ENCODE assay signal across 1 cellular context in the genomic region with DNA sequence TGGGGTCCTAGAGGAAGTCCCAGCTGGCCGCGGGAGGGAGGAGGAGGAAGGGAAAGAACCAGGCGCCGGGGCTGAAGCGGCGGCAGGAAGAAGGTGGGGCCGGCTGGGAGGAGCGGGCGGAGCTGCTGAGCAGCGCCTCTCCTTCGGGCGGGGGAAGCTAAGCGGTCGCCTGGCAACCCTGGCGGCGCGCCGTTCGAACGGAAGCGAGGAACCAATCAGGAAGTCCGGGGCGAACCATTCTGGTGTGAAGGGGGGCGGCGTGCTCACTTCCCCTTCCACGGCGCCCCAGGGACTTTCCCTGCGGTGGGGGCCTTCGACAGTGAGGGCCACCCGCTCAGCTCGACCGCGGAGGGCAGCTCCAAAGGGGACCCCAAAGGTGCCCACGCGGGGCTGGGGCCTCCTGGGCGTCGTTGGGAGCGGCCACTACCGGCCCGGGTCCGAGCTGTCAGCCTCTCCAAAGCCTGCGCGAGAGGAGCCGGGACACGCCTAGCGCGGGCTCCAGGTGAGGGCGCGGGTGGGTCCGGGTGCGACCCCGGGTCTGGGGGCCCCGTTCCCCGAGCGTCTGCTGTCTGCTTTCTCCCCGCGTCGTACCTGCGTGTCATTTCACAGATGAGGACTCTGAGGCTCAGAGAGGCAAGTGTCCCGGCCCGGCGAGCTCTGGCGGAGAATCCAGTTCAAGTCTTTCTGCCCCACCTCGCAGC.
TF ChIP-seq lines count a peak whose summit lies in the region.

TSS of gene FAM110A (plus strand) at position 266 of the 701 bp plus-strand sequence. CDS start 11,090 bp downstream, outside the sequence.

TF ChIP-seq in HepG2, 621 proteins besides CTCF, POLR2A, EP300 and RAD21 (continued from another document and continues in another):
- TF ChIP-seq, protein P1, sequence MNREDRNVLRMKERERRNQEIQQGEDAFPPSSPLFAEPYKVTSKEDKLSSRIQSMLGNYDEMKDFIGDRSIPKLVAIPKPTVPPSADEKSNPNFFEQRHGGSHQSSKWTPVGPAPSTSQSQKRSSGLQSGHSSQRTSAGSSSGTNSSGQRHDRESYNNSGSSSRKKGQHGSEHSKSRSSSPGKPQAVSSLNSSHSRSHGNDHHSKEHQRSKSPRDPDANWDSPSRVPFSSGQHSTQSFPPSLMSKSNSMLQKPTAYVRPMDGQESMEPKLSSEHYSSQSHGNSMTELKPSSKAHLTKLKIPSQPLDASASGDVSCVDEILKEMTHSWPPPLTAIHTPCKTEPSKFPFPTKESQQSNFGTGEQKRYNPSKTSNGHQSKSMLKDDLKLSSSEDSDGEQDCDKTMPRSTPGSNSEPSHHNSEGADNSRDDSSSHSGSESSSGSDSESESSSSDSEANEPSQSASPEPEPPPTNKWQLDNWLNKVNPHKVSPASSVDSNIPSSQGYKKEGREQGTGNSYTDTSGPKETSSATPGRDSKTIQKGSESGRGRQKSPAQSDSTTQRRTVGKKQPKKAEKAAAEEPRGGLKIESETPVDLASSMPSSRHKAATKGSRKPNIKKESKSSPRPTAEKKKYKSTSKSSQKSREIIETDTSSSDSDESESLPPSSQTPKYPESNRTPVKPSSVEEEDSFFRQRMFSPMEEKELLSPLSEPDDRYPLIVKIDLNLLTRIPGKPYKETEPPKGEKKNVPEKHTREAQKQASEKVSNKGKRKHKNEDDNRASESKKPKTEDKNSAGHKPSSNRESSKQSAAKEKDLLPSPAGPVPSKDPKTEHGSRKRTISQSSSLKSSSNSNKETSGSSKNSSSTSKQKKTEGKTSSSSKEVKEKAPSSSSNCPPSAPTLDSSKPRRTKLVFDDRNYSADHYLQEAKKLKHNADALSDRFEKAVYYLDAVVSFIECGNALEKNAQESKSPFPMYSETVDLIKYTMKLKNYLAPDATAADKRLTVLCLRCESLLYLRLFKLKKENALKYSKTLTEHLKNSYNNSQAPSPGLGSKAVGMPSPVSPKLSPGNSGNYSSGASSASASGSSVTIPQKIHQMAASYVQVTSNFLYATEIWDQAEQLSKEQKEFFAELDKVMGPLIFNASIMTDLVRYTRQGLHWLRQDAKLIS (CRISPR knock-in tag; IDR thresholded peaks at IDR 0.05) = no peak
- TF ChIP-seq ZNF350 (CRISPR knock-in tag; IDR thresholded peaks at IDR 0.05; ENCODE audit: borderline replicate concordance, low read depth) (peak; percentile 86; the same call in 1 of the 2 replicates), TAF1 (CRISPR knock-in tag; IDR thresholded peaks at IDR 0.05) (peak; percentile 23), ZNF501 (CRISPR knock-in tag; IDR thresholded peaks at IDR 0.05) (peak; percentile 95), SIX4 (CRISPR knock-in tag; IDR thresholded peaks at IDR 0.05) (0 out of 2 replicates have a peak, but pooled peaks have one; percentile 26), RELA (CRISPR knock-in tag; IDR thresholded peaks at IDR 0.05) (no peak), ZMYM3 (CRISPR knock-in tag; IDR thresholded peaks at IDR 0.05) (peak; percentile 50; the same call in 1 of the 2 replicates), CCDC6 (CRISPR knock-in tag; IDR thresholded peaks at IDR 0.05) (peak; percentile 92; the same call in 1 of the 2 replicates), KMT2A (CRISPR knock-in tag; IDR thresholded peaks at IDR 0.05) (no peak; the same call in 1 of the 2 replicates), KDM3A (CRISPR knock-in tag; IDR thresholded peaks at IDR 0.05; ENCODE audit: low read depth) (no peak; the same call in 1 of the 2 replicates), SMAD3 (CRISPR knock-in tag; IDR thresholded peaks at IDR 0.05) (0 out of 2 replicates have a peak, but pooled peaks have one; percentile 50), ARNTL (CRISPR knock-in tag; IDR thresholded peaks at IDR 0.05) (0 out of 2 replicates have a peak, but pooled peaks have one; percentile 21), HCFC1 (IDR thresholded peaks at IDR 0.05; ENCODE audit: low read depth, low read length) (peak; percentile 20; the same call in 1 of the 2 replicates), ZNF296 (CRISPR knock-in tag; conservative IDR thresholded peaks at IDR 0.05) (no peak), NAIF1 (CRISPR knock-in tag; IDR thresholded peaks at IDR 0.05; ENCODE audit: borderline replicate concordance) (no peak), TOE1 (CRISPR knock-in tag; IDR thresholded peaks at IDR 0.05) (no peak; the same call in 1 of the 2 replicates), JUN (CRISPR knock-in tag; IDR thresholded peaks at IDR 0.05) (no peak), SIN3B (IDR thresholded peaks at IDR 0.05; ENCODE audit: low read length) (0 out of 2 replicates have a peak, but pooled peaks have one; percentile 18), EED (CRISPR knock-in tag; IDR thresholded peaks at IDR 0.05) (0 out of 2 replicates have a peak, but pooled peaks have one; percentile 2), JDP2 (CRISPR knock-in tag; IDR thresholded peaks at IDR 0.05; ENCODE audit: borderline replicate concordance) (no peak), ZNF230 (CRISPR knock-in tag; IDR thresholded peaks at IDR 0.05) (peak; percentile 81; the same call in 1 of the 2 replicates), HOMEZ (CRISPR knock-in tag; IDR thresholded peaks at IDR 0.05; ENCODE audit: low read depth) (no peak), ATF1 (CRISPR knock-in tag; IDR thresholded peaks at IDR 0.05) (no peak)
- TF ChIP-seq, protein P2, sequence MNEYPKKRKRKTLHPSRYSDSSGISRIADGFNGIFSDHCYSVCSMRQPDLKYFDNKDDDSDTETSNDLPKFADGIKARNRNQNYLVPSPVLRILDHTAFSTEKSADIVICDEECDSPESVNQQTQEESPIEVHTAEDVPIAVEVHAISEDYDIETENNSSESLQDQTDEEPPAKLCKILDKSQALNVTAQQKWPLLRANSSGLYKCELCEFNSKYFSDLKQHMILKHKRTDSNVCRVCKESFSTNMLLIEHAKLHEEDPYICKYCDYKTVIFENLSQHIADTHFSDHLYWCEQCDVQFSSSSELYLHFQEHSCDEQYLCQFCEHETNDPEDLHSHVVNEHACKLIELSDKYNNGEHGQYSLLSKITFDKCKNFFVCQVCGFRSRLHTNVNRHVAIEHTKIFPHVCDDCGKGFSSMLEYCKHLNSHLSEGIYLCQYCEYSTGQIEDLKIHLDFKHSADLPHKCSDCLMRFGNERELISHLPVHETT (CRISPR knock-in tag; conservative IDR thresholded peaks at IDR 0.05) = no peak
- TF ChIP-seq, protein P3, sequence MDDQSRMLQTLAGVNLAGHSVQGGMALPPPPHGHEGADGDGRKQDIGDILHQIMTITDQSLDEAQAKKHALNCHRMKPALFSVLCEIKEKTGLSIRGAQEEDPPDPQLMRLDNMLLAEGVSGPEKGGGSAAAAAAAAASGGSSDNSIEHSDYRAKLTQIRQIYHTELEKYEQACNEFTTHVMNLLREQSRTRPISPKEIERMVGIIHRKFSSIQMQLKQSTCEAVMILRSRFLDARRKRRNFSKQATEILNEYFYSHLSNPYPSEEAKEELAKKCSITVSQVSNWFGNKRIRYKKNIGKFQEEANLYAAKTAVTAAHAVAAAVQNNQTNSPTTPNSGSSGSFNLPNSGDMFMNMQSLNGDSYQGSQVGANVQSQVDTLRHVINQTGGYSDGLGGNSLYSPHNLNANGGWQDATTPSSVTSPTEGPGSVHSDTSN (CRISPR knock-in tag; IDR thresholded peaks at IDR 0.05; ENCODE audit: borderline replicate concordance) = no peak
- TF ChIP-seq, protein P4, sequence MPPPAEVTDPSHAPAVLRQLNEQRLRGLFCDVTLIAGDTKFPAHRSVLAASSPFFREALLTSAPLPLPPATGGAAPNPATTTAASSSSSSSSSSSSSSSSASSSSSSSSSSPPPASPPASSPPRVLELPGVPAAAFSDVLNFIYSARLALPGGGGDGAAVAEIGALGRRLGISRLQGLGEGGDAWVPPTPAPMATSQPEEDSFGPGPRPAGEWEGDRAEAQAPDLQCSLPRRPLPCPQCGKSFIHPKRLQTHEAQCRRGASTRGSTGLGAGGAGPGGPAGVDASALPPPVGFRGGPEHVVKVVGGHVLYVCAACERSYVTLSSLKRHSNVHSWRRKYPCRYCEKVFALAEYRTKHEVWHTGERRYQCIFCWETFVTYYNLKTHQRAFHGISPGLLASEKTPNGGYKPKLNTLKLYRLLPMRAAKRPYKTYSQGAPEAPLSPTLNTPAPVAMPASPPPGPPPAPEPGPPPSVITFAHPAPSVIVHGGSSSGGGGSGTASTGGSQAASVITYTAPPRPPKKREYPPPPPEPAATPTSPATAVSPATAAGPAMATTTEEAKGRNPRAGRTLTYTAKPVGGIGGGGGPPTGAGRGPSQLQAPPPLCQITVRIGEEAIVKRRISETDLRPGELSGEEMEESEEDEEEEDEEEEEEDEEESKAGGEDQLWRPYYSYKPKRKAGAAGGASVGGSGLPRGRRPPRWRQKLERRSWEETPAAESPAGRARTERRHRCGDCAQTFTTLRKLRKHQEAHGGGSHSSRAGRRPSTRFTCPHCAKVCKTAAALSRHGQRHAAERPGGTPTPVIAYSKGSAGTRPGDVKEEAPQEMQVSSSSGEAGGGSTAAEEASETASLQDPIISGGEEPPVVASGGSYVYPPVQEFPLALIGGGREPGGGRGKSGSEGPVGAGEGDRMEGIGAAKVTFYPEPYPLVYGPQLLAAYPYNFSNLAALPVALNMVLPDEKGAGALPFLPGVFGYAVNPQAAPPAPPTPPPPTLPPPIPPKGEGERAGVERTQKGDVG (CRISPR knock-in tag; IDR thresholded peaks at IDR 0.05; ENCODE audit: borderline replicate concordance) = 0 out of 2 replicates have a peak, but pooled peaks have one; percentile 63
- TF ChIP-seq, protein P5, sequence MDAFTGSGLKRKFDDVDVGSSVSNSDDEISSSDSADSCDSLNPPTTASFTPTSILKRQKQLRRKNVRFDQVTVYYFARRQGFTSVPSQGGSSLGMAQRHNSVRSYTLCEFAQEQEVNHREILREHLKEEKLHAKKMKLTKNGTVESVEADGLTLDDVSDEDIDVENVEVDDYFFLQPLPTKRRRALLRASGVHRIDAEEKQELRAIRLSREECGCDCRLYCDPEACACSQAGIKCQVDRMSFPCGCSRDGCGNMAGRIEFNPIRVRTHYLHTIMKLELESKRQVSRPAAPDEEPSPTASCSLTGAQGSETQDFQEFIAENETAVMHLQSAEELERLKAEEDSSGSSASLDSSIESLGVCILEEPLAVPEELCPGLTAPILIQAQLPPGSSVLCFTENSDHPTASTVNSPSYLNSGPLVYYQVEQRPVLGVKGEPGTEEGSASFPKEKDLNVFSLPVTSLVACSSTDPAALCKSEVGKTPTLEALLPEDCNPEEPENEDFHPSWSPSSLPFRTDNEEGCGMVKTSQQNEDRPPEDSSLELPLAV (CRISPR knock-in tag; conservative IDR thresholded peaks at IDR 0.05; ENCODE audit: low read depth) = no peak
- TF ChIP-seq, protein P6, sequence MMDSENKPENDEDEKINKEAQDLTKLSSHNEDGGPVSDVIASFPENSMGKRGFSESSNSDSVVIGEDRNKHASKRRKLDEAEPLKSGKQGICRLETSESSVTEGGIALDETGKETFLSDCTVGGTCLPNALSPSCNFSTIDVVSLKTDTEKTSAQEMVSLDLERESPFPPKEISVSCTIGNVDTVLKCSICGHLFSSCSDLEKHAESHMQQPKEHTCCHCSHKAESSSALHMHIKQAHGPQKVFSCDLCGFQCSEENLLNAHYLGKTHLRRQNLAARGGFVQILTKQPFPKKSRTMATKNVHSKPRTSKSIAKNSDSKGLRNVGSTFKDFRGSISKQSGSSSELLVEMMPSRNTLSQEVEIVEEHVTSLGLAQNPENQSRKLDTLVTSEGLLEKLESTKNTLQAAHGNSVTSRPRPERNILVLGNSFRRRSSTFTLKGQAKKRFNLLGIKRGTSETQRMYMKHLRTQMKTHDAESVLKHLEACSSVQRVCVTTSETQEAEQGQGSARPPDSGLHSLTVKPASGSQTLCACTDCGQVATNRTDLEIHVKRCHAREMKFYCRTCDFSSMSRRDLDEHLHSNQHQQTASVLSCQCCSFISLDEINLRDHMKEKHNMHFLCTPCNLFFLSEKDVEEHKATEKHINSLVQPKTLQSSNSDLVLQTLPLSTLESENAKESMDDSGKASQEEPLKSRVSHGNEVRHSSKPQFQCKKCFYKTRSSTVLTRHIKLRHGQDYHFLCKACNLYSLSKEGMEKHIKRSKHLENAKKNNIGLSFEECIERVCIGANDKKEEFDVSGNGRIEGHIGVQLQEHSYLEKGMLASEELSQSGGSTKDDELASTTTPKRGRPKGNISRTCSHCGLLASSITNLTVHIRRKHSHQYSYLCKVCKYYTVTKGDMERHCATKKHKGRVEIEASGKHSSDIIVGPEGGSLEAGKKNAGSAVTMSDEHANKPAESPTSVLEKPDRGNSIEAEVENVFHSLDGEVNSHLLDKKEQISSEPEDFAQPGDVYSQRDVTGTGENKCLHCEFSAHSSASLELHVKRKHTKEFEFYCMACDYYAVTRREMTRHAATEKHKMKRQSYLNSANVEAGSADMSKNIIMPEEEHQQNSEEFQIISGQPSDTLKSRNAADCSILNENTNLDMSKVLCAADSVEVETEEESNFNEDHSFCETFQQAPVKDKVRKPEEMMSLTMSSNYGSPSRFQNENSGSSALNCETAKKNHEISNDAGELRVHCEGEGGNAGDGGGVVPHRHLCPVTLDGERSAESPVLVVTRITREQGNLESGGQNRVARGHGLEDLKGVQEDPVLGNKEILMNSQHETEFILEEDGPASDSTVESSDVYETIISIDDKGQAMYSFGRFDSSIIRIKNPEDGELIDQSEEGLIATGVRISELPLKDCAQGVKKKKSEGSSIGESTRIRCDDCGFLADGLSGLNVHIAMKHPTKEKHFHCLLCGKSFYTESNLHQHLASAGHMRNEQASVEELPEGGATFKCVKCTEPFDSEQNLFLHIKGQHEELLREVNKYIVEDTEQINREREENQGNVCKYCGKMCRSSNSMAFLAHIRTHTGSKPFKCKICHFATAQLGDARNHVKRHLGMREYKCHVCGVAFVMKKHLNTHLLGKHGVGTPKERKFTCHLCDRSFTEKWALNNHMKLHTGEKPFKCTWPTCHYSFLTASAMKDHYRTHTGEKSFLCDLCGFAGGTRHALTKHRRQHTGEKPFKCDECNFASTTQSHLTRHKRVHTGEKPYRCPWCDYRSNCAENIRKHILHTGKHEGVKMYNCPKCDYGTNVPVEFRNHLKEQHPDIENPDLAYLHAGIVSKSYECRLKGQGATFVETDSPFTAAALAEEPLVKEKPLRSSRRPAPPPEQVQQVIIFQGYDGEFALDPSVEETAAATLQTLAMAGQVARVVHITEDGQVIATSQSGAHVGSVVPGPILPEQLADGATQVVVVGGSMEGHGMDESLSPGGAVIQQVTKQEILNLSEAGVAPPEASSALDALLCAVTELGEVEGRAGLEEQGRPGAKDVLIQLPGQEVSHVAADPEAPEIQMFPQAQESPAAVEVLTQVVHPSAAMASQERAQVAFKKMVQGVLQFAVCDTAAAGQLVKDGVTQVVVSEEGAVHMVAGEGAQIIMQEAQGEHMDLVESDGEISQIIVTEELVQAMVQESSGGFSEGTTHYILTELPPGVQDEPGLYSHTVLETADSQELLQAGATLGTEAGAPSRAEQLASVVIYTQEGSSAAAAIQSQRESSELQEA (CRISPR knock-in tag; IDR thresholded peaks at IDR 0.05; ENCODE audit: not compliant biosample characterization) = peak; percentile 41
